ENCODE assay signal across 16 cellular contexts in the genomic region with DNA sequence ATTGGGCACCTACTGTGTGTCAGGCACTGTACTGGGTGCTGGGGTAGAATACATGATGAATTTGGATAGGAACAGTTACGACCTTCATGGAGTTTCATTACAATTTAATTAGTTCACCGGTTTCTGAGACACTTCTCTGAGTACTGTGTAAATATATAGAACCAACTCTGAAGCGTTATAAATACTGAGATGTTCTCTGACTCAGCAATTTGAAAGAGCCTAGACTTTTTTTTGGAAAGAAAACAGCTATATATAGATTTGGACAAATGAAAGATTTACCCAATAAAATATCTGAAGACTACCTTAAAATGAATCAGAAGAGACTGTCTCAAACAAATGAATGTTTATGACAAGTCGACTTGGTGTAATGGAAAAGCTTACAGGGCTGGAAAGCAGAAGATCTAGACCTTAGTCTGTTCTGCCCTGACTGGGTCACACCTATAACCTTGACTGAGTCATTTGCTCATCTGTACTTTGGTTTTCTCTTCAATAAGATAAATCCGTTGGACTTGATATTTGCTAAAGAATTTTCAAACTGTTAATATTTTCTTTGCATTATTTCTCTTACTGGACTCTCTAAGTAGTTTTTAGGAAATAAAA. TPM values are rescaled to one million over a fixed set of nuclear protein-coding genes. Genes with fewer than 3 reads are reported as not detected.
DNase-seq lines count a peak whose midpoint lies in the region; ATAC-seq lines count a peak whose summit lies in the region.
"Had no signal": no experiment of that assay in that cellular context is flagged by ENCODE, and none has a peak within 500 bp of the region (broad histone marks: within the 10 kb centered on the region; RNA-seq: fewer than 3 reads in every experiment).

No MANE protein-coding gene starts in this region.

- POLR2A ChIA-PET in activated CD4-positive, alpha-beta T cell treated with anti-CD3 and anti-CD28 coated beads for 36 hours (lab: Charles Lee) = interaction anchor here (0.6 kb wide), 1 partner anchor 26 kb away, joined by 6 read pairs; no protein-coding TSS in a partner anchor

- H3K27me3 Mint-ChIP-seq in activated CD4-positive, alpha-beta T cell treated with anti-CD3 and anti-CD28 coated beads for 36 hours = no peaks in the 10 kb centered on the region
- H3K27me3 Mint-ChIP-seq in activated naive CD4-positive, alpha-beta T cell treated with anti-CD3 and anti-CD28 coated beads, Interleukin-2, amount 50 U/mL, for 24 hours = no peaks in the 10 kb centered on the region
- peaks cover 3% of the 10 kb centered on the region for H3K27me3 Mint-ChIP-seq in activated T-helper 1 cell treated with anti-CD3 and anti-CD28 coated beads, Interleukin-12 subunit alpha, Interleukin-12 subunit beta, Interleukin-2, Interleukin-4 antibody, amounts not matched to agents 30 ng/mL and 10 ng/mL and 1 ng/mL, durations not matched to agents 14 hours and 24 hours and 36 hours (ENCODE audit: insufficient read depth)

- peaks cover 6% of the 10 kb centered on the region for H3K36me3 Mint-ChIP-seq in activated CD4-positive, alpha-beta T cell treated with anti-CD3 and anti-CD28 coated beads for 36 hours (ENCODE audit: low read depth)
- H3K36me3 Mint-ChIP-seq in activated naive CD4-positive, alpha-beta T cell treated with anti-CD3 and anti-CD28 coated beads, Interleukin-2, amount 50 U/mL, for 24 hours = peaks cover 7% of the 10 kb centered on the region
- no peaks in the 10 kb centered on the region for H3K36me3 Mint-ChIP-seq in activated T-helper 1 cell treated with anti-CD3 and anti-CD28 coated beads, Interleukin-12 subunit alpha, Interleukin-12 subunit beta, Interleukin-2, Interleukin-4 antibody, amounts not matched to agents 30 ng/mL and 10 ng/mL and 1 ng/mL, durations not matched to agents 14 hours and 24 hours and 36 hours (ENCODE audit: low read depth)
- H3K36me3 Mint-ChIP-seq in stimulated activated effector memory CD8-positive, alpha-beta T cell treated with anti-CD3 and anti-CD28 coated beads, Interleukin-12 subunit alpha, Interleukin-12 subunit beta, amount 100 ng/mL, for 72 hours = peaks cover 11% of the 10 kb centered on the region

- H3K27ac Mint-ChIP-seq in activated CD4-positive, alpha-beta T cell treated with anti-CD3 and anti-CD28 coated beads for 36 hours = peak overlapping the region; percentile 45
- peak overlapping the region; percentile 91 for H3K27ac Mint-ChIP-seq in activated naive CD4-positive, alpha-beta T cell treated with anti-CD3 and anti-CD28 coated beads, Interleukin-2, amount 50 U/mL, for 24 hours
- peak overlapping the region; percentile 64 for H3K27ac Mint-ChIP-seq in activated T-helper 1 cell treated with anti-CD3 and anti-CD28 coated beads, Interleukin-12 subunit alpha, Interleukin-12 subunit beta, Interleukin-2, Interleukin-4 antibody, amounts not matched to agents 30 ng/mL and 10 ng/mL and 1 ng/mL, durations not matched to agents 14 hours and 24 hours and 36 hours
- peak overlapping the region; percentile 60 for H3K27ac Mint-ChIP-seq in stimulated activated effector memory CD8-positive, alpha-beta T cell treated with anti-CD3 and anti-CD28 coated beads, Interleukin-12 subunit alpha, Interleukin-12 subunit beta, amount 100 ng/mL, for 72 hours

- H3K4me1 Mint-ChIP-seq in activated CD4-positive, alpha-beta T cell treated with anti-CD3 and anti-CD28 coated beads for 36 hours = peaks cover 61% of the 10 kb centered on the region
- H3K4me1 Mint-ChIP-seq in activated naive CD4-positive, alpha-beta T cell treated with anti-CD3 and anti-CD28 coated beads, Interleukin-2, amount 50 U/mL, for 24 hours = peaks cover 70% of the 10 kb centered on the region
- H3K4me1 Mint-ChIP-seq in activated T-helper 1 cell treated with anti-CD3 and anti-CD28 coated beads, Interleukin-12 subunit alpha, Interleukin-12 subunit beta, Interleukin-2, Interleukin-4 antibody, amounts not matched to agents 30 ng/mL and 10 ng/mL and 1 ng/mL, durations not matched to agents 14 hours and 24 hours and 36 hours (ENCODE audit: low read depth) = peaks cover 66% of the 10 kb centered on the region
- H3K4me1 Mint-ChIP-seq in stimulated activated effector memory CD8-positive, alpha-beta T cell treated with anti-CD3 and anti-CD28 coated beads, Interleukin-12 subunit alpha, Interleukin-12 subunit beta, amount 100 ng/mL, for 72 hours = peaks cover 47% of the 10 kb centered on the region

- no peak overlapping the region for H3K4me3 Mint-ChIP-seq in activated CD4-positive, alpha-beta T cell treated with anti-CD3 and anti-CD28 coated beads for 36 hours
- peak overlapping the region; percentile 47 for H3K4me3 Mint-ChIP-seq in activated naive CD4-positive, alpha-beta T cell treated with anti-CD3 and anti-CD28 coated beads, Interleukin-2, amount 50 U/mL, for 24 hours
- no peak overlapping the region for H3K4me3 Mint-ChIP-seq in activated T-helper 1 cell treated with anti-CD3 and anti-CD28 coated beads, Interleukin-12 subunit alpha, Interleukin-12 subunit beta, Interleukin-2, Interleukin-4 antibody, amounts not matched to agents 30 ng/mL and 10 ng/mL and 1 ng/mL, durations not matched to agents 14 hours and 24 hours and 36 hours
- no peak overlapping the region for H3K4me3 Mint-ChIP-seq in stimulated activated effector memory CD8-positive, alpha-beta T cell treated with anti-CD3 and anti-CD28 coated beads, Interleukin-12 subunit alpha, Interleukin-12 subunit beta, amount 100 ng/mL, for 72 hours

- CTCF ChIA-PET in activated CD4-positive, alpha-beta T cell treated with anti-CD3 and anti-CD28 coated beads for 36 hours (lab: Charles Lee) = interaction anchor here (1.1 to 1.5 kb wide), 2 partner anchors 55 to 420 kb away, joined by 3 to 5 read pairs; no protein-coding TSS in a partner anchor

- peak; percentile 61 for ATAC-seq in activated CD4-positive, alpha-beta T cell treated with anti-CD3 and anti-CD28 coated beads for 36 hours
- ATAC-seq in stimulated activated effector memory CD8-positive, alpha-beta T cell treated with anti-CD3 and anti-CD28 coated beads, Interleukin-12 subunit alpha, Interleukin-12 subunit beta, amount 100 ng/mL, for 72 hours = peak; percentile 64
- ATAC-seq: GM12878, PC-3 had no signal

- intact Hi-C loops in activated CD4-positive, alpha-beta T cell treated with anti-CD3 and anti-CD28 coated beads for 36 hours (cut with DNase I, micrococcal nuclease) = loop anchor here (1.0 to 10.0 kb wide), 7 partner anchors 25 to 865 kb away; partner anchors contain the start of genes CENPN (in 1 of the 2), CMC2 (in 1 of the 2) and MPHOSPH6 (in 1 of the 2)
- intact Hi-C loops in activated T-helper 1 cell treated with anti-CD3 and anti-CD28 coated beads, Interleukin-12 subunit alpha, Interleukin-12 subunit beta, Interleukin-2, Interleukin-4 antibody, amounts not matched to agents 30 ng/mL and 10 ng/mL and 1 ng/mL, durations not matched to agents 14 hours and 24 hours and 36 hours (cut with micrococcal nuclease) = loop anchor here (1.0 to 10.0 kb wide), 8 partner anchors 25 to 1345 kb away; partner anchors contain the start of gene CMIP

- H3K9me3 Mint-ChIP-seq in activated CD4-positive, alpha-beta T cell treated with anti-CD3 and anti-CD28 coated beads for 36 hours (ENCODE audit: low read depth) = no peaks in the 10 kb centered on the region
- H3K9me3 Mint-ChIP-seq in activated naive CD4-positive, alpha-beta T cell treated with anti-CD3 and anti-CD28 coated beads, Interleukin-2, amount 50 U/mL, for 24 hours = no peaks in the 10 kb centered on the region
- H3K9me3 Mint-ChIP-seq in activated T-helper 1 cell treated with anti-CD3 and anti-CD28 coated beads, Interleukin-12 subunit alpha, Interleukin-12 subunit beta, Interleukin-2, Interleukin-4 antibody, amounts not matched to agents 30 ng/mL and 10 ng/mL and 1 ng/mL, durations not matched to agents 14 hours and 24 hours and 36 hours = no peaks in the 10 kb centered on the region
- H3K9me3 Mint-ChIP-seq in stimulated activated effector memory CD8-positive, alpha-beta T cell treated with anti-CD3 and anti-CD28 coated beads, Interleukin-12 subunit alpha, Interleukin-12 subunit beta, amount 100 ng/mL, for 72 hours = no peaks in the 10 kb centered on the region

- peak; percentile 38 for DNase-seq in activated CD4-positive, alpha-beta T cell treated with anti-CD3 and anti-CD28 coated beads for 36 hours
- no peak for DNase-seq in activated CD4-positive, alpha-beta T cell treated with anti-CD3 and anti-CD28 coated beads, Interleukin-2, amount 50 U/mL, for 1 hour
- DNase-seq in activated naive CD4-positive, alpha-beta T cell (lab: John Stamatoyannopoulos, UW) = no peak
- no peak for DNase-seq in activated T-helper 1 cell treated with anti-CD3 and anti-CD28 coated beads, Interleukin-12 subunit alpha, Interleukin-12 subunit beta, Interleukin-2, Interleukin-4 antibody, amounts not matched to agents 30 ng/mL and 10 ng/mL and 1 ng/mL, durations not matched to agents 14 hours and 24 hours and 36 hours (ENCODE audit: low spot score)
- no peak for DNase-seq in stimulated activated effector memory CD8-positive, alpha-beta T cell treated with anti-CD3 and anti-CD28 coated beads, Interleukin-12 subunit alpha, Interleukin-12 subunit beta, amount 100 ng/mL, for 72 hours (ENCODE audit: low spot score in 2 of 2)
- no peak for DNase-seq in NCI-H2227 (lab: John Stamatoyannopoulos, UW; ENCODE audit: unreplicated experiment)
- DNase-seq in NCI-H446 (lab: John Stamatoyannopoulos, UW) = no peak
- DNase-seq: DND-41, MV-4-11, NCI-H1417, NCI-H1930, NCI-H2171, NCI-H748 treated with DMSO at 0.1 percent for 48 hours, PC-3 had no signal

RNA-seq across cellular contexts. Expression of gene GAN, which starts 4.6 kb away (rescaled TPM):
- 10 to 100 TPM; 13.4 to 13.8 TPM for total RNA-seq in activated CD4-positive, alpha-beta T cell treated with anti-CD3 and anti-CD28 coated beads for 36 hours
- 16.4 and 16.8 TPM in 2 replicates for total RNA-seq in activated T-helper 1 cell treated with anti-CD3 and anti-CD28 coated beads, Interleukin-12 subunit alpha, Interleukin-12 subunit beta, Interleukin-2, Interleukin-4 antibody, amounts not matched to agents 30 ng/mL and 10 ng/mL and 1 ng/mL, durations not matched to agents 14 hours and 24 hours and 36 hours
